Comparison of ENCODE assay signal across 8 cellular contexts in the genomic region with DNA sequence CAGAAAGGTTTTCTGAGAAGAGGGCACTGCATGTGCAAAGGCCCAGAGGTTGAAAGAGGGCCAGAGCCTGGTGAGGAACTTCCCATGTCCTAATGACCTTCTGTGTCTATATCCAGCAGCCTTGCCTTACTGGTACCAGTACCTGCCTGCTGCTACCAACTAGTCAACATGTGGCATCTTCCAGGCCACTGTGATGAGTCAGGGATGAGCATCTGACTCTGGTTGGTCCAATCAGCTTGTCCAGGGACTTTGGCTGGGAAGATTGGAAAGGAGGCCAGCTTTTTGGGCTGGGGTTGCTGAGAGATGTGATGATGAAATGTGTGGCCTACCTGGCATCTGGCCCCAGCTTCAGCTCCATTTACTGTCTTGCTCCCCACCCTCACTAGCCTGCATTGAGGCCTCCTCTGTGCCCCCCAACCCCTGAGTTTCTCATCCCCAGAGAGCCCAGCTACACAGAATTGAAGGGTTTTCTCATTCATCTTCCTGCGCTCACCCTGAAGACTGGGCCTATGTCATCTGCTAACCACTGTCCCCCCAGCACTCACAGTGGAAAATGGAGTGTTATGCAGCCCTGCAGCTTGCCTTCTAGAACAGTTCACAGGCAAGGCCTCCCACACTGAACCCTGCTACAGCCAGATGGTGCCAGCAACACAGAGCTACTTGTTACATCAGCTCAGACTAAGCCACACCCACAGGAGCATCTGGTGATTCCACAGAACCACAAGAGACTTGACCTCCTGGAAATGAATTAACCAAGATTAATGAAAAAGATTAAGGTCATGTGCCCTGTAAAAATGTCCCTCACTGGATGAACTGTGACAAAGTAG. TPM values are rescaled to one million over a fixed set of nuclear protein-coding genes. Genes with fewer than 3 reads are reported as not detected.
DNase-seq lines count a peak whose midpoint lies in the region; ATAC-seq, FAIRE-seq and TF ChIP-seq lines count a peak whose summit lies in the region.

No MANE protein-coding gene starts in this region.

- H3K27ac ChIP-seq in GM12878 (ENCODE audit: control insufficient read depth, insufficient read depth) (peak overlapping the region; percentile 88), iPS-20b (ENCODE audit: low read length) (peak overlapping the region; percentile 54), spleen (peak overlapping the region; percentile 47 to 98 (median 94))

- SMC1A ChIA-PET in GM12878 (lab: Charles Lee; ENCODE audit: uncharacterized antibody, unreplicated experiment) = interaction anchor here (1.0 to 7.4 kb wide), 14 partner anchors 10 to 159 kb away, joined by 3 to 62 read pairs (median 4); a partner anchor contains a TSS

- RAD21 ChIA-PET in GM12878 (lab: Charles Lee; ENCODE audit: unreplicated experiment) = interaction anchor here (0.6 to 2.5 kb wide), 20 partner anchors 9 to 172 kb away, joined by 3 to 36 read pairs (median 4); a partner anchor contains a TSS

- intact Hi-C loops in GM12878 (cut with micrococcal nuclease; ENCODE audit: unreplicated experiment) = no loop called here
- intact Hi-C loops in spleen (cut with DNase I; ENCODE audit: low total_unique reads) = no loop called here

- in situ Hi-C loops in GM12878 (cut with MboI) = no loop called here

- TF ChIP-seq EP300 in GM12878 (IDR thresholded peaks at IDR 0.05; ENCODE audit: borderline replicate concordance in 1 of 2, control insufficient read depth in 1 of 2, low read depth in 2 of 2, low read length in 2 of 2) = no peak

- H3K27me3 ChIP-seq in GM12878 (replicated peaks in 1 of 2; ENCODE audit: control insufficient read depth in 2 of 2, insufficient read depth in 2 of 2, low read length in 1 of 2) (no peaks in the 10 kb centered on the region), iPS-20b (ENCODE audit: insufficient read depth, low read length) (peaks cover 21% of the 10 kb centered on the region), spleen (replicated peaks in 1 of 7) (no peaks in the 10 kb centered on the region)

- TF ChIP-seq CTCF in GM12878 (IDR thresholded peaks at IDR 0.05 in 2 of 3, conservative IDR thresholded peaks at IDR 0.05 in 1 of 3; ENCODE audit: control insufficient read depth in 2 of 3, extremely low read depth in 1 of 3, insufficient read depth in 1 of 3, low read depth in 3 of 3, low read length in 3 of 3) (peak in 2 of 3 experiments; percentile 17 to 43; a peak in 3 of 6 replicates), spleen (IDR thresholded peaks at IDR 0.05 in 8 of 11, conservative IDR thresholded peaks at IDR 0.05 in 3 of 11) (no peak)

- H3K79me2 ChIP-seq in GM12878 (ENCODE audit: control insufficient read depth, insufficient read depth, low read length) = peaks cover 39% of the 10 kb centered on the region

- peaks cover 0 to 2% of the 10 kb centered on the region in 2 experiments; a peak in 1 of 4 replicates for H3K36me3 ChIP-seq in GM12878 (ENCODE audit: control insufficient read depth in 2 of 2, insufficient read depth in 2 of 2, low read length in 1 of 2)
- H3K36me3 ChIP-seq in iPS-20b (ENCODE audit: insufficient read depth, low read depth, low read length) = no peaks in the 10 kb centered on the region
- H3K36me3 ChIP-seq in spleen = peaks cover 0 to 7% (median 0%) of the 10 kb centered on the region in 6 donors

- H4K20me1 ChIP-seq in GM12878 (ENCODE audit: control insufficient read depth, insufficient read depth) = no peaks in the 10 kb centered on the region

- FAIRE-seq in HTR-8/SVneo (lab: Jason Lieb, UNC) (peak; percentile 55), GM12878 (lab: Jason Lieb, UNC) (no peak)

- peak; percentile 30; the same call in 1 of the 2 replicates for TF ChIP-seq RAD21 in GM12878 (IDR thresholded peaks at IDR 0.05; ENCODE audit: insufficient read depth, low read depth, low read length)

- WGBS in GM12878 (ENCODE audit: insufficient coverage, insufficient replicate concordance, low lambda C conversion rate, missing lambda C conversion rate) = 82% methylated on average over 1 of the region's 1 CpG
- 85 to 100% (median 94%) methylated on average over 1 of the region's 1 CpG for WGBS in spleen, 5 donors

- H3K9me3 ChIP-seq in GM12878 (replicated peaks; ENCODE audit: control insufficient read depth, insufficient read depth, low read length) (no peaks in the 10 kb centered on the region; the same call in 2 of the 3 replicates), iPS-20b (ENCODE audit: insufficient read depth, low read depth, low read length) (no peaks in the 10 kb centered on the region), spleen (no peaks in the 10 kb centered on the region)

- peak overlapping the region; percentile 86 for H3K4me2 ChIP-seq in GM12878 (ENCODE audit: control insufficient read depth, insufficient read depth)

- peak; percentile 59 for DNase-seq in COR-L47 (lab: John Stamatoyannopoulos, UW)
- no peak for DNase-seq in HTR-8/SVneo (ENCODE audit: insufficient read length, low spot score)
- DNase-seq in SK-N-DZ (ENCODE audit: low spot score) = peak; percentile 96
- DNase-seq in GM12878 (ENCODE audit: low read depth, low spot score) = no peak
- DNase-seq in spleen = peak; percentile 69

- POLR2A ChIA-PET in GM12878 (lab: Charles Lee) = interaction anchor here (0.6 to 7.2 kb wide), 14 partner anchors 10 to 255 kb away, joined by 3 to 49 read pairs (median 4); a partner anchor contains a TSS

- no TSS peak for BruUV-seq in GM12878 (replicated peaks; lab: Mats Ljungman, UMichigan)

- peaks cover 52% of the 10 kb centered on the region for H3K4me1 ChIP-seq in GM12878 (ENCODE audit: control insufficient read depth, insufficient read depth, low read length)
- peaks cover 31% of the 10 kb centered on the region for H3K4me1 ChIP-seq in iPS-20b (ENCODE audit: insufficient read depth, low read length)
- H3K4me1 ChIP-seq in spleen = peaks cover 26 to 87% (median 70%) of the 10 kb centered on the region in 6 donors

- TF ChIP-seq POLR2A in GM12878 (IDR thresholded peaks at IDR 0.05; ENCODE audit: low read depth, low read length) (peak; percentile 82), spleen (IDR thresholded peaks at IDR 0.05) (no peak)

- H3K4me3 ChIP-seq in GM12878 (peak overlapping the region; percentile 93), iPS-20b (ENCODE audit: low read length) (peak overlapping the region; percentile 82; the same call in 1 of the 2 replicates), spleen (peak overlapping the region in 6 of 8 donors; percentile 90 to 98 (median 95))

- CTCF ChIA-PET in GM12878 (lab: Yijun Ruan, JAX) = interaction anchor here (0.5 to 7.5 kb wide), 20 partner anchors 9 to 257 kb away, joined by 3 to 87 read pairs (median 6); a partner anchor contains a TSS

- no peak overlapping the region for H2AFZ ChIP-seq in GM12878 (ENCODE audit: control insufficient read depth, low read depth, low read length)

- H3K9ac ChIP-seq in GM12878 (ENCODE audit: control insufficient read depth, insufficient read depth, low read length) = peak overlapping the region; percentile 87
- H3K9ac ChIP-seq in iPS-20b (ENCODE audit: low read depth, low read length) = peak overlapping the region; percentile 88; the same call in 1 of the 2 replicates

- peak; percentile 24 for ATAC-seq in GM12878
- no peak for ATAC-seq in HG03095 (IDR thresholded peaks at IDR 0.05; ENCODE audit: unreplicated experiment)
- ATAC-seq in GM18517 (IDR thresholded peaks at IDR 0.05; ENCODE audit: unreplicated experiment) = no peak

RNA-seq across cellular contexts. Expression of a gene that starts 1.3 kb away (rescaled TPM):
- polyA plus RNA-seq in SK-N-DZ (2014; cell fraction: cytosol; rRNA removed) = 60.0 and 63.4 TPM in 2 replicates
- 36.8 and 37.7 TPM in 2 replicates for polyA plus RNA-seq in SK-N-DZ (2014; cell fraction: nucleus; rRNA removed)
- 11.4 and 12.4 TPM in 2 replicates for total RNA-seq in GM12878 (2013; cell fraction: nucleolus; rRNA removed)
- 67.7 and 81.3 TPM in 2 replicates for total RNA-seq in GM12878 (2014; rRNA removed)
- total RNA-seq in GM12878 (2014; rRNA removed; fragmentation: Illumina TruSeq; extraction: Trizol) = 34.7 and 37.5 TPM in 2 replicates
- total RNA-seq in GM12878 (2021) = 88.1 and 88.2 TPM in 2 replicates
- polyA plus RNA-seq in GM12878 (2011; ENCODE audit: low read depth) = 26.2 TPM
- 30.3 and 56.6 TPM in 2 replicates for polyA plus RNA-seq in GM12878 (2011; rRNA removed)
- 115 and 164 TPM in 2 replicates for polyA plus RNA-seq in GM12878 (2011; cell fraction: cytosol; rRNA removed)
- 78.7 and 103 TPM in 2 replicates for polyA plus RNA-seq in GM12878 (2011; cell fraction: nucleus; rRNA removed)
- 46.6 and 50.7 TPM in 2 replicates for polyA plus RNA-seq in GM12878 (2012)
- polyA plus RNA-seq in GM12878 (2014; fragmentation: Illumina TruSeq; extraction: Trizol) = 9.8 and 38.5 TPM in 2 replicates
- 1 to 10 TPM in 1 of 2 experiments, under 1 TPM in 1; 0.16 to 3.4 TPM for polyA plus RNA-seq in GM12878 (2014; fragmentation: Nextera tagmentation; extraction: Ambion mirVana)
- polyA plus RNA-seq in GM12878 (2014; rRNA removed) = 106 and 113 TPM in 2 replicates
- polyA plus RNA-seq in GM12878 (2016; fragmentation: Nextera tagmentation; extraction: Ambion mirVana) = 10 to 100 TPM; 80.4 to 90.5 TPM
- 40.5 and 76.6 TPM in 2 replicates for polyA minus RNA-seq in GM12878 (2011; rRNA and poly(A)+ RNA removed)
- 25.4 and 34.2 TPM in 2 replicates for polyA minus RNA-seq in GM12878 (2011; cell fraction: cytosol; rRNA and poly(A)+ RNA removed)
- 11.8 and 16.6 TPM in 2 replicates for polyA minus RNA-seq in GM12878 (2011; cell fraction: nucleus; rRNA and poly(A)+ RNA removed)
- total RNA-seq in spleen = 100 to 1,000 TPM in 1 of 7 donors, 10 to 100 TPM in 6; 57.5 to 109 (median 68.2) TPM
- polyA plus RNA-seq in spleen = 10 to 100 TPM; 47.3 to 71.4 (median 59.8) TPM

RNA-seq across cellular contexts. Expression of a gene that starts 5.3 kb away (rescaled TPM):
- polyA plus RNA-seq in SK-N-DZ (2014; cell fraction: cytosol; rRNA removed) = 6.0 and 7.8 TPM in 2 replicates
- 32.4 and 32.8 TPM in 2 replicates for polyA plus RNA-seq in SK-N-DZ (2014; cell fraction: nucleus; rRNA removed)
- 10.4 and 10.8 TPM in 2 replicates for total RNA-seq in GM12878 (2013; cell fraction: nucleolus; rRNA removed)
- 15.7 and 16.3 TPM in 2 replicates for total RNA-seq in GM12878 (2014; rRNA removed)
- 14.1 TPM in 2 replicates for total RNA-seq in GM12878 (2014; rRNA removed; fragmentation: Illumina TruSeq; extraction: Trizol)
- 24.8 and 25.9 TPM in 2 replicates for total RNA-seq in GM12878 (2021)
- 11.0 TPM for polyA plus RNA-seq in GM12878 (2011; ENCODE audit: low read depth)
- polyA plus RNA-seq in GM12878 (2011; rRNA removed) = 19.2 and 21.1 TPM in 2 replicates
- 26.1 and 26.4 TPM in 2 replicates for polyA plus RNA-seq in GM12878 (2011; cell fraction: cytosol; rRNA removed)
- 55.4 and 72.9 TPM in 2 replicates for polyA plus RNA-seq in GM12878 (2011; cell fraction: nucleus; rRNA removed)
- 16.3 and 19.2 TPM in 2 replicates for polyA plus RNA-seq in GM12878 (2012)
- 19.8 and 24.3 TPM in 2 replicates for polyA plus RNA-seq in GM12878 (2014; fragmentation: Illumina TruSeq; extraction: Trizol)
- polyA plus RNA-seq in GM12878 (2014; fragmentation: Nextera tagmentation; extraction: Ambion mirVana) = 10 to 100 TPM in 1 of 2 experiments, 1 to 10 TPM in 1; 7.5 to 15.3 TPM
- 23.1 and 24.3 TPM in 2 replicates for polyA plus RNA-seq in GM12878 (2014; rRNA removed)
- polyA plus RNA-seq in GM12878 (2016; fragmentation: Nextera tagmentation; extraction: Ambion mirVana) = 1 to 10 TPM; 7.3 to 9.5 TPM
- 28.2 and 35.1 TPM in 2 replicates for polyA minus RNA-seq in GM12878 (2011; rRNA and poly(A)+ RNA removed)
- 3.9 and 5.3 TPM in 2 replicates for polyA minus RNA-seq in GM12878 (2011; cell fraction: cytosol; rRNA and poly(A)+ RNA removed)
- 11.4 and 12.5 TPM in 2 replicates for polyA minus RNA-seq in GM12878 (2011; cell fraction: nucleus; rRNA and poly(A)+ RNA removed)
- total RNA-seq in spleen = 10 to 100 TPM; 26.3 to 77.8 (median 55.8) TPM
- 10 to 100 TPM; 29.2 to 37.2 (median 33.6) TPM for polyA plus RNA-seq in spleen

RNA-seq across cellular contexts. Expression of a gene that starts 14.8 kb away (rescaled TPM):
- polyA plus RNA-seq in SK-N-DZ (2014; cell fraction: cytosol; rRNA removed) = not detected in 2 replicates
- not detected in 2 replicates for polyA plus RNA-seq in SK-N-DZ (2014; cell fraction: nucleus; rRNA removed)
- total RNA-seq in GM12878 (2013; cell fraction: nucleolus; rRNA removed) = 0.51 and 1.6 TPM in 2 replicates
- total RNA-seq in GM12878 (2014; rRNA removed) = 0.22 and 0.51 TPM in 2 replicates
- 0.14 and 0.22 TPM in 2 replicates for total RNA-seq in GM12878 (2014; rRNA removed; fragmentation: Illumina TruSeq; extraction: Trizol)
- total RNA-seq in GM12878 (2021) = 4.8 and 6.9 TPM in 2 replicates
- 2.1 TPM for polyA plus RNA-seq in GM12878 (2011; ENCODE audit: low read depth)
- polyA plus RNA-seq in GM12878 (2011; rRNA removed) = 0.03 and 0.11 TPM in 2 replicates
- polyA plus RNA-seq in GM12878 (2011; cell fraction: cytosol; rRNA removed) = 0.15 and 0.24 TPM in 2 replicates
- 0.64 and 1.0 TPM in 2 replicates for polyA plus RNA-seq in GM12878 (2011; cell fraction: nucleus; rRNA removed)
- 4.5 TPM in 2 replicates for polyA plus RNA-seq in GM12878 (2012)
- polyA plus RNA-seq in GM12878 (2014; fragmentation: Illumina TruSeq; extraction: Trizol) = 0.53 TPM in 1 of 2 replicates, not detected in the other
- under 1 TPM in 1 of 2 experiments, not detected in 1; 0.10 TPM for polyA plus RNA-seq in GM12878 (2014; fragmentation: Nextera tagmentation; extraction: Ambion mirVana)
- polyA plus RNA-seq in GM12878 (2014; rRNA removed) = 1.1 and 1.5 TPM in 2 replicates
- polyA plus RNA-seq in GM12878 (2016; fragmentation: Nextera tagmentation; extraction: Ambion mirVana) = 1 to 10 TPM in 1 of 2 experiments, under 1 TPM in 1; 0.82 to 1.2 TPM
- polyA minus RNA-seq in GM12878 (2011; rRNA and poly(A)+ RNA removed) = 0.15 TPM in 1 of 2 replicates, not detected in the other
- polyA minus RNA-seq in GM12878 (2011; cell fraction: cytosol; rRNA and poly(A)+ RNA removed) = 0.42 TPM in 1 of 2 replicates, not detected in the other
- polyA minus RNA-seq in GM12878 (2011; cell fraction: nucleus; rRNA and poly(A)+ RNA removed) = 0.10 TPM in 1 of 2 replicates, not detected in the other
- 1 to 10 TPM; 2.3 to 7.7 (median 4.2) TPM for total RNA-seq in spleen
- 1 to 10 TPM in 1 of 3 donors, under 1 TPM in 1, not detected in 1; 0.55 to 3.8 TPM for polyA plus RNA-seq in spleen

RNA-seq across cellular contexts. Expression of a gene that starts 38.2 kb away (rescaled TPM):
- 46.6 and 56.3 TPM in 2 replicates for polyA plus RNA-seq in SK-N-DZ (2014; cell fraction: cytosol; rRNA removed)
- polyA plus RNA-seq in SK-N-DZ (2014; cell fraction: nucleus; rRNA removed) = 12.7 and 13.4 TPM in 2 replicates
- total RNA-seq in GM12878 (2013; cell fraction: nucleolus; rRNA removed) = 29.7 and 32.2 TPM in 2 replicates
- 50.0 and 51.1 TPM in 2 replicates for total RNA-seq in GM12878 (2014; rRNA removed)
- 45.1 and 46.4 TPM in 2 replicates for total RNA-seq in GM12878 (2014; rRNA removed; fragmentation: Illumina TruSeq; extraction: Trizol)
- total RNA-seq in GM12878 (2021) = 61.0 and 64.8 TPM in 2 replicates
- polyA plus RNA-seq in GM12878 (2011; ENCODE audit: low read depth) = 33.3 TPM
- polyA plus RNA-seq in GM12878 (2011; rRNA removed) = 81.8 and 82.4 TPM in 2 replicates
- polyA plus RNA-seq in GM12878 (2011; cell fraction: cytosol; rRNA removed) = 51.8 and 52.6 TPM in 2 replicates
- 14.2 and 20.5 TPM in 2 replicates for polyA plus RNA-seq in GM12878 (2011; cell fraction: nucleus; rRNA removed)
- 35.7 and 40.2 TPM in 2 replicates for polyA plus RNA-seq in GM12878 (2012)
- 65.8 and 67.0 TPM in 2 replicates for polyA plus RNA-seq in GM12878 (2014; fragmentation: Illumina TruSeq; extraction: Trizol)
- 10 to 100 TPM; 10.4 to 12.5 TPM for polyA plus RNA-seq in GM12878 (2014; fragmentation: Nextera tagmentation; extraction: Ambion mirVana)
- 49.5 and 55.2 TPM in 2 replicates for polyA plus RNA-seq in GM12878 (2014; rRNA removed)
- polyA plus RNA-seq in GM12878 (2016; fragmentation: Nextera tagmentation; extraction: Ambion mirVana) = 10 to 100 TPM; 10.1 to 15.8 TPM
- polyA minus RNA-seq in GM12878 (2011; rRNA and poly(A)+ RNA removed) = 86.3 and 110 TPM in 2 replicates
- 27.0 and 31.9 TPM in 2 replicates for polyA minus RNA-seq in GM12878 (2011; cell fraction: cytosol; rRNA and poly(A)+ RNA removed)
- polyA minus RNA-seq in GM12878 (2011; cell fraction: nucleus; rRNA and poly(A)+ RNA removed) = 12.8 and 23.2 TPM in 2 replicates
- 10 to 100 TPM; 60.5 to 80.6 (median 72.0) TPM for total RNA-seq in spleen
- polyA plus RNA-seq in spleen = 10 to 100 TPM; 20.9 to 35.8 (median 23.6) TPM

RNA-seq across cellular contexts. Expression of a gene that starts 42.3 kb away (rescaled TPM):
- 34.0 and 38.5 TPM in 2 replicates for polyA plus RNA-seq in SK-N-DZ (2014; cell fraction: cytosol; rRNA removed)
- 22.1 and 24.5 TPM in 2 replicates for polyA plus RNA-seq in SK-N-DZ (2014; cell fraction: nucleus; rRNA removed)
- total RNA-seq in GM12878 (2013; cell fraction: nucleolus; rRNA removed) = 28.6 and 30.9 TPM in 2 replicates
- total RNA-seq in GM12878 (2014; rRNA removed) (77.4 and 89.8 TPM in 2 replicates), GM12878 (2014; rRNA removed; fragmentation: Illumina TruSeq; extraction: Trizol) (69.5 and 69.9 TPM in 2 replicates), GM12878 (2021) (75.4 and 75.9 TPM in 2 replicates), spleen (10 to 100 TPM; 25.3 to 40.8 (median 33.8) TPM)
- 39.1 TPM for polyA plus RNA-seq in GM12878 (2011; ENCODE audit: low read depth)
- polyA plus RNA-seq in GM12878 (2011; rRNA removed) (78.1 and 95.0 TPM in 2 replicates), GM12878 (2014; fragmentation: Illumina TruSeq; extraction: Trizol) (73.0 and 103 TPM in 2 replicates), GM12878 (2014; fragmentation: Nextera tagmentation; extraction: Ambion mirVana) (100 to 1,000 TPM; 111 to 115 TPM), GM12878 (2014; rRNA removed) (78.6 and 93.1 TPM in 2 replicates), GM12878 (2016; fragmentation: Nextera tagmentation; extraction: Ambion mirVana) (100 to 1,000 TPM in 1 of 2 experiments, 10 to 100 TPM in 1; 88.4 to 102 TPM), spleen (10 to 100 TPM; 13.0 to 25.3 (median 15.4) TPM)
- polyA plus RNA-seq in GM12878 (2011; cell fraction: cytosol; rRNA removed) = 143 and 164 TPM in 2 replicates
- polyA plus RNA-seq in GM12878 (2011; cell fraction: nucleus; rRNA removed) = 63.6 and 72.3 TPM in 2 replicates
- polyA plus RNA-seq in GM12878 (2012) = 43.2 and 54.2 TPM in 2 replicates
- polyA minus RNA-seq in GM12878 (2011; rRNA and poly(A)+ RNA removed) = 58.7 and 81.0 TPM in 2 replicates
- polyA minus RNA-seq in GM12878 (2011; cell fraction: cytosol; rRNA and poly(A)+ RNA removed) = 27.3 and 33.2 TPM in 2 replicates
- polyA minus RNA-seq in GM12878 (2011; cell fraction: nucleus; rRNA and poly(A)+ RNA removed) = 10.6 and 24.6 TPM in 2 replicates

Comparison
In these comparisons a context has a peak if more than half of its experiments do, and no peak if none do; other contexts are left out.
1. DNase-seq: peak in COR-L47 (single experiment), SK-N-DZ (single experiment) and spleen (single experiment); none in HTR-8/SVneo (single experiment) and GM12878 (single experiment).
2. CTCF ChIP-seq: peak in GM12878 (2 of 3); none in spleen (0 of 11).
3. Peak in every context shown above with its lines, with median percentiles within 50 percentile points of each other: H3K27ac ChIP-seq and H3K4me3 ChIP-seq.